In the genomic region with DNA sequence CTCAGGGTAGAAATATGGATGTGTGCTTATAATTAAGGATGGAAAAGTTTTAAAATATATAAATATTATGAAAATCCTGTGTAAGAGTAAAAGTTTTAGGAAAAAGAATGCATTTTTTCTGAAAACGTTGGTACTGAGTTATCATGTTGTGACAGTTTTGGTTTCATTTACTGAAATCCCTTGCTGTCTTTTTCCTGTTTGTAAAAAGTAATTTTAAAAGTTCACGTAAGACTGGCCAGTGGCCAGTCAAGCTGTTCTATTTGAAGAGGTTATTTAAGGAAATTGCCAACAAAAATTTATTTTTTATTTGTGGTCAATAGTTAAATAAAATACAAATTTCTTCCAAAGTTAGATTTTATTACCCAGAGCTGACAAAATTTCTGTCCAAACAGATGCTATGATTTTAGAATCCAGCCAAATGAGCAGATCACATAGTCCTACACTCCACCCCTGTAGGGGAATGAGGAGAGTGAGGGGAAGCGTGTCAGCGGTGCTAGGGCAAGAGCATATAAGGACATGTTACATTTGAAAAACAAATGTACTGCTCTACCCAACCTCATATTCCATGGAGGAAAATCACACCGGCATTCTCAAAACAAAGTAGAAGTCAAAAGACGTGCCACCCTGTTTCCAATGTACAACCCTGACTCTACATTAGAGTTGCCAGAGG, we compare ENCODE assay signal across 31 cellular contexts.
A peak's percentile ranks its signal among the peaks of the same experiment; 100 is the strongest.
DNase-seq lines count a peak whose midpoint lies in the region; ATAC-seq, FAIRE-seq and TF ChIP-seq lines count a peak whose summit lies in the region.
"Had no signal": no experiment of that assay in that cellular context is flagged by ENCODE, and none has a peak within 500 bp of the region (broad histone marks: within the 10 kb centered on the region; RNA-seq: fewer than 3 reads in every experiment).

No MANE protein-coding gene starts in this region.

- no peaks in the 10 kb centered on the region for H3K9me3 Mint-ChIP-seq in activated CD8-positive, alpha-beta T cell treated with anti-CD3 and anti-CD28 coated beads for 36 hours
- H3K9me3 Mint-ChIP-seq: CD8-positive, alpha-beta memory T cell; H9; mesothelial cell of epicardium; WTC11 had no signal

- no peaks in the 10 kb centered on the region for H3K79me2 ChIP-seq in HepG2 (ENCODE audit: insufficient read depth, low read length)
- H3K79me2 ChIP-seq: hepatocyte had no signal

- no peak overlapping the region for H2AFZ ChIP-seq in HepG2 (ENCODE audit: low read length)
- H2AFZ ChIP-seq: hepatocyte had no signal

- no peaks in the 10 kb centered on the region for H3K4me1 Mint-ChIP-seq in activated CD8-positive, alpha-beta T cell treated with anti-CD3 and anti-CD28 coated beads for 36 hours (ENCODE audit: low read depth)
- H3K4me1 Mint-ChIP-seq: B cell; CD8-positive, alpha-beta memory T cell; mesothelial cell of epicardium; naive B cell had no signal

- H3K27ac ChIP-seq in right lobe of liver (no peak overlapping the region), HepG2 (ENCODE audit: extremely low read length, insufficient read depth, low read length) (no peak overlapping the region), heart left ventricle (peak overlapping the region in 2 of 12 donors; percentile 5 to 14), ovary (peak overlapping the region in 1 of 2 donors; percentile 26)
- H3K27ac ChIP-seq: colonic mucosa, hepatocyte, neutrophil had no signal

- H3K4me2 ChIP-seq in HepG2 (ENCODE audit: low read depth, low read length) = no peak overlapping the region
- H3K4me2 ChIP-seq: hepatocyte had no signal

- TF ChIP-seq RAD21 in HepG2 (CRISPR knock-in tag; IDR thresholded peaks at IDR 0.05) = no peak

- CTCF ChIA-PET in HepG2 (lab: Yijun Ruan, JAX; ENCODE audit: low intra/inter-chr PET ratio, low total read pairs) = no interaction called here
- CTCF ChIA-PET in activated CD8-positive, alpha-beta T cell treated with anti-CD3 and anti-CD28 coated beads for 36 hours (lab: Charles Lee) = interaction anchor here (1.5 kb wide), 1 partner anchor 10 kb away, joined by 4 read pairs; no protein-coding TSS in a partner anchor

- intact Hi-C loops in right lobe of liver (cut with DNase I) = no loop called here
- intact Hi-C loops in HepG2 (cut with micrococcal nuclease; ENCODE audit: unreplicated experiment) = no loop called here
- intact Hi-C loops in heart left ventricle (cut with DNase I) = no loop called here
- intact Hi-C loops in ovary (cut with DNase I) = no loop called here
- intact Hi-C loops in activated CD8-positive, alpha-beta T cell treated with anti-CD3 and anti-CD28 coated beads for 36 hours (cut with micrococcal nuclease) = no loop called here

- H3K4me3 ChIP-seq in right lobe of liver (peak overlapping the region; percentile 1 to 24 (median 1)), HepG2 (replicated peaks in 1 of 3; ENCODE audit: insufficient read depth in 1 of 3, low read depth in 2 of 3, low read length in 3 of 3) (no peak overlapping the region), heart left ventricle (peak overlapping the region in 8 of 12 donors; percentile 6 to 41 (median 24)), ovary (peak overlapping the region; percentile 8)
- H3K4me3 ChIP-seq: colonic mucosa, hepatocyte had no signal

- no peak overlapping the region for H3K4me3 Mint-ChIP-seq in activated CD8-positive, alpha-beta T cell treated with anti-CD3 and anti-CD28 coated beads for 36 hours
- H3K4me3 Mint-ChIP-seq: B cell; CD8-positive, alpha-beta memory T cell; H9; mesothelial cell of epicardium; naive B cell; WTC11 had no signal

- in situ Hi-C loops in HepG2 (cut with HindIII; ENCODE audit: extremely low pct_ligation_motif_present, low pct_unique_long_range_greater_than_20kb) = no loop called here

- no peak for FAIRE-seq in HepG2 (lab: Jason Lieb, UNC)
- FAIRE-seq: bronchial epithelial cell, frontal cortex, urothelium cell line had no signal

- POLR2A ChIA-PET in HepG2 (lab: Yijun Ruan, JAX) = no interaction called here
- POLR2A ChIA-PET in activated CD8-positive, alpha-beta T cell treated with anti-CD3 and anti-CD28 coated beads for 36 hours (lab: Charles Lee) = no interaction called here

- H3K27me3 Mint-ChIP-seq in activated CD8-positive, alpha-beta T cell treated with anti-CD3 and anti-CD28 coated beads for 36 hours = no peaks in the 10 kb centered on the region
- H3K27me3 Mint-ChIP-seq: B cell; CD8-positive, alpha-beta memory T cell; naive B cell had no signal

- H3K27me3 ChIP-seq in right lobe of liver (no peaks in the 10 kb centered on the region), HepG2 (ENCODE audit: control insufficient read depth in 1 of 2, insufficient read depth in 2 of 2, low read length in 2 of 2) (no peaks in the 10 kb centered on the region; a peak in 1 of 5 replicates), heart left ventricle (no peaks in the 10 kb centered on the region), ovary (no peaks in the 10 kb centered on the region)
- H3K27me3 ChIP-seq: colonic mucosa, hepatocyte, neutrophil had no signal

- H3K27ac Mint-ChIP-seq in activated CD8-positive, alpha-beta T cell treated with anti-CD3 and anti-CD28 coated beads for 36 hours = no peak overlapping the region
- H3K27ac Mint-ChIP-seq: B cell; CD8-positive, alpha-beta memory T cell; H9; mesothelial cell of epicardium; naive B cell; WTC11 had no signal

- DNase-seq in right lobe of liver (no peak), HepG2 (ENCODE audit: low spot score) (no peak), heart left ventricle (no peak), ovary (peak in 1 of 5 donors; percentile 35), AG08395 (ENCODE audit: low spot score) (no peak)
- DNase-seq in activated CD8-positive, alpha-beta T cell treated with anti-CD3 and anti-CD28 coated beads for 36 hours = no peak
- DNase-seq: activated naive CD4-positive, alpha-beta T cell treated with Interleukin-2 at 50 U/mL for 16 hours; amniotic stem cell; CD8-positive, alpha-beta memory T cell; colonic mucosa; DMS153; effector memory CD4-positive, alpha-beta T cell; H9; naive B cell; NCI-H1105; NCI-H1930; NCI-H524 treated with DMSO at 0.1 percent for 48 hours; SIG-M5; stimulated activated CD4-positive, alpha-beta T cell treated with anti-CD3 and anti-CD28 coated beads, Interleukin-4, amount 100 ng/mL, for 1 hour had no signal

- no peaks in the 10 kb centered on the region for H3K36me3 Mint-ChIP-seq in activated CD8-positive, alpha-beta T cell treated with anti-CD3 and anti-CD28 coated beads for 36 hours (ENCODE audit: low read depth)
- H3K36me3 Mint-ChIP-seq: CD8-positive, alpha-beta memory T cell; mesothelial cell of epicardium; naive B cell; WTC11 had no signal

- H3K4me1 ChIP-seq in right lobe of liver (peaks cover 0 to 34% (median 9%) of the 10 kb centered on the region in 4 donors), HepG2 (ENCODE audit: insufficient read depth, low read length) (no peaks in the 10 kb centered on the region), heart left ventricle (no peaks in the 10 kb centered on the region), ovary (ENCODE audit: insufficient read depth) (peaks cover 2% of the 10 kb centered on the region)
- H3K4me1 ChIP-seq: colonic mucosa had no signal

- no peak for TF ChIP-seq EP300 in HepG2 (IDR thresholded peaks at IDR 0.05; ENCODE audit: low read depth in 2 of 2, low read length in 2 of 2)
- TF ChIP-seq EP300 in HepG2 (CRISPR knock-in tag; IDR thresholded peaks at IDR 0.05; ENCODE audit: borderline replicate concordance) = no peak
- no peak for TF ChIP-seq EP300 in ovary (IDR thresholded peaks at IDR 0.05)

- no peak overlapping the region for H3K9ac ChIP-seq in HepG2 (ENCODE audit: insufficient read depth, low read depth, low read length)

- WGBS in right lobe of liver (ENCODE audit: insufficient coverage, low coverage, low lambda C conversion rate, missing lambda C conversion rate) = 23% methylated on average over 6 of the region's 6 CpGs
- 23% methylated on average over 6 of the region's 6 CpGs for WGBS in HepG2 (ENCODE audit: low lambda C conversion rate)
- WGBS in heart left ventricle, 4 donors = 50 to 64% (median 56%) methylated on average over 6 of the region's 6 CpGs
- WGBS in ovary, 3 donors = 15 to 27% (median 21%) methylated on average over 6 of the region's 6 CpGs

- no peaks in the 10 kb centered on the region for H3K9me3 ChIP-seq in right lobe of liver
- no peaks in the 10 kb centered on the region for H3K9me3 ChIP-seq in HepG2 (ENCODE audit: low read length)
- H3K9me3 ChIP-seq in heart left ventricle = no peaks in the 10 kb centered on the region
- no peaks in the 10 kb centered on the region for H3K9me3 ChIP-seq in ovary
- H3K9me3 ChIP-seq: colonic mucosa, neutrophil had no signal

- H4K20me1 ChIP-seq in HepG2 (ENCODE audit: insufficient read depth, low read length) = no peaks in the 10 kb centered on the region

- BruUV-seq in HepG2 (replicated peaks; lab: Mats Ljungman, UMichigan) = no TSS peak

- H3K36me3 ChIP-seq in right lobe of liver (no peaks in the 10 kb centered on the region), HepG2 (replicated peaks in 1 of 2; ENCODE audit: control insufficient read depth in 1 of 2, insufficient read depth in 2 of 2, low read length in 2 of 2) (no peaks in the 10 kb centered on the region), heart left ventricle (no peaks in the 10 kb centered on the region), ovary (no peaks in the 10 kb centered on the region)
- H3K36me3 ChIP-seq: colonic mucosa, neutrophil had no signal

- TF ChIP-seq POLR2A in right lobe of liver (IDR thresholded peaks at IDR 0.05) (no peak), HepG2 (IDR thresholded peaks at IDR 0.05; ENCODE audit: insufficient read depth in 1 of 2, low read depth in 2 of 2, low read length in 2 of 2) (no peak), heart left ventricle (IDR thresholded peaks at IDR 0.05) (no peak), ovary (IDR thresholded peaks at IDR 0.05) (no peak)

- no peak for TF ChIP-seq CTCF in right lobe of liver (IDR thresholded peaks at IDR 0.05)
- TF ChIP-seq CTCF in HepG2 (CRISPR knock-in tag; IDR thresholded peaks at IDR 0.05) = no peak
- no peak for TF ChIP-seq CTCF in heart left ventricle (IDR thresholded peaks at IDR 0.05)
- no peak for TF ChIP-seq CTCF in ovary (IDR thresholded peaks at IDR 0.05)
- TF ChIP-seq CTCF in activated CD8-positive, alpha-beta T cell treated with anti-CD3 and anti-CD28 coated beads for 36 hours (IDR thresholded peaks at IDR 0.05) = no peak

- ATAC-seq in right lobe of liver (peak in 3 of 4 donors; percentile 7 to 41 (median 41)), HepG2 (no peak), heart left ventricle (peak in 2 of 4 donors; percentile 58 to 61), HG03354 (IDR thresholded peaks at IDR 0.05; ENCODE audit: poor library complexity, severe bottlenecking, unreplicated experiment) (no peak)
- ATAC-seq in activated CD8-positive, alpha-beta T cell treated with anti-CD3 and anti-CD28 coated beads for 36 hours = no peak
- ATAC-seq in activated CD4-positive, CD25-positive, alpha-beta regulatory T cell treated with anti-CD3 and anti-CD28 coated beads, Interleukin-2, amount 50 U/mL, for 24 hours = no peak
- ATAC-seq: esophagus mucosa, Panc1, WTC11 had no signal

TF ChIP-seq in HepG2, 621 proteins besides CTCF, POLR2A, EP300 and RAD21 (continues in another document):
- TF ChIP-seq TCF12 (IDR thresholded peaks at IDR 0.05) (no peak), TCF12 (CRISPR knock-in tag; IDR thresholded peaks at IDR 0.05) (no peak), SAP130 (CRISPR knock-in tag; IDR thresholded peaks at IDR 0.05; ENCODE audit: low read depth) (no peak), SIX1 (CRISPR knock-in tag; IDR thresholded peaks at IDR 0.05; ENCODE audit: borderline replicate concordance) (no peak), SUZ12 (IDR thresholded peaks at IDR 0.05; ENCODE audit: low read depth, low read length) (no peak)

Comparison
In these comparisons a context has a peak if more than half of its experiments do, and no peak if none do; other contexts are left out.
1. ATAC-seq: peak in right lobe of liver (3 of 4); none in HepG2 (single experiment), HG03354 (single experiment), activated CD8-positive, alpha-beta T cell treated with anti-CD3 and anti-CD28 coated beads for 36 hours (single experiment) and activated CD4-positive, CD25-positive, alpha-beta regulatory T cell treated with anti-CD3 and anti-CD28 coated beads, Interleukin-2, amount 50 U/mL, for 24 hours (0 of 2).
2. H3K4me3 ChIP-seq: peak in right lobe of liver (3 of 3), heart left ventricle (8 of 12) and ovary (single experiment); none in HepG2 (0 of 3).